Comparison of ENCODE assay signal across 8 cellular contexts in the genomic region with DNA sequence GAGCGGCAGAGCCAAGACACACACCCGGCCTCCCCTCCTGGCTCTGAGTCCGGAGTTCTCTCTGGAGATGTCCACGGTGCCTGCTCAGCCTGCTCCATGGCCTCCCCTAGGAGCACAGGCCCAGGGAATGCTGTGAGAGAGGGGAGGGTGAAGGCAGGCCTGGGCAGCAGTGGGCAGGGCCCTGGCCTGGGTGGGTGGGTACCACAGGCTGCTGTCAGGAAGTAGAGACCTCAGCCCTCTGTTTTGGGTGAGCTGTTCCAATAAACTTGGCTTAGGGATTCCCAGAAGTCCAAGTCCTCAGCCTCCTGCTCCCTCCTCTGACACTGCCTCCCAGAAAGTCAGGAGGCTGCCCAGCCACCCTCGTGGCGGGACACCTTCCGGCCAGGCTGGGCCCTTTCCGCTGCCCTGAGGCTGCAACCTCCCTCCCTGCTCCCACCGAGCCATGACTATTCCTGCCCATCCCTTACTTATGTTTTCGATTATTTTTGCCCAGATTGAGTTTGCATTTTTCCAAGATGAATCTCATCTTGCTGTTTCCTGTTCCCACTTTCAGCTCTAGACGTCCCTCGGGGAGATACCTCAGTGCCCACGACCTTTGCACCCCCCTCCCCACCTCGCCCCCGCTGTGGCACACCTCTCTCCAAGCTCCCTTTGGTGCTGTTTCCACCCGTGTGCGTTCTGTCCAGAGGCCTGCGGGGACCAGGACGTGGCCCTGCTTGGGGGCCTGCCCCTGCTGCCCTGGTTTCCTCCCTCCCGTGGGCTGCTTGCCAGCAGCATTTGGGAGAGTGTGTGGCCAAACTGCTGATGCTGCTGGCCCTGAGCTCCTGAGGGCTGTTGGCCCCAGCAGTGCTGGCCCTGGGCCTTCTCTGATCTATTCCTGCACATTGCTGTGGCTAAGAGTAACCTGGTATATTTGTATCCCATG. TPM values are rescaled to one million over a fixed set of nuclear protein-coding genes. Genes with fewer than 3 reads are reported as not detected.
DNase-seq lines count a peak whose midpoint lies in the region; ATAC-seq, FAIRE-seq and TF ChIP-seq lines count a peak whose summit lies in the region.
"Had no signal": no experiment of that assay in that cellular context is flagged by ENCODE, and none has a peak within 500 bp of the region (broad histone marks: within the 10 kb centered on the region; RNA-seq: fewer than 3 reads in every experiment).

No MANE protein-coding gene starts in this region.

- no peak overlapping the region for H2BK12ac ChIP-seq in H1 (ENCODE audit: low read depth, low read length)

- no peak for TF ChIP-seq RAD21 in H1 (IDR thresholded peaks at IDR 0.05 in 1 of 2, conservative IDR thresholded peaks at IDR 0.05 in 1 of 2; ENCODE audit: low read depth in 2 of 2, low read length in 2 of 2)

- H3K4me1 ChIP-seq in H1 (replicated peaks in 1 of 4; ENCODE audit: control insufficient read depth in 3 of 4, insufficient read depth in 4 of 4, low read length in 3 of 4) = no peaks in the 10 kb centered on the region; a peak in 1 of 7 replicates
- no peaks in the 10 kb centered on the region for H3K4me1 ChIP-seq in pancreas

- H3K27ac ChIP-seq in H1 (ENCODE audit: low read depth, low read length) = no peak overlapping the region
- H3K27ac ChIP-seq in pancreas = peak overlapping the region in 2 of 4 donors; percentile 11 to 41

- H2BK5ac ChIP-seq in H1 (ENCODE audit: low read depth, low read length) = no peak overlapping the region

- H3K27me3 ChIP-seq in H1 (replicated peaks in 1 of 4; ENCODE audit: control insufficient read depth in 3 of 4, extremely low read depth in 1 of 4, insufficient read depth in 3 of 4, low read length in 3 of 4) = no peaks in the 10 kb centered on the region; a peak in 2 of 7 replicates
- no peaks in the 10 kb centered on the region for H3K27me3 ChIP-seq in pancreas

- no peak overlapping the region for H3K4ac ChIP-seq in H1 (replicated peaks; ENCODE audit: insufficient read length, low read depth, low read length)

- no peaks in the 10 kb centered on the region for H3K79me1 ChIP-seq in H1 (ENCODE audit: low read depth, low read length)

- H3K79me2 ChIP-seq in H1 (ENCODE audit: control insufficient read depth in 1 of 2, insufficient read depth in 2 of 2, low read length in 2 of 2) = no peaks in the 10 kb centered on the region

- TF ChIP-seq EP300 in H1 (IDR thresholded peaks at IDR 0.05; ENCODE audit: borderline replicate concordance in 1 of 2, low read depth in 2 of 2, low read length in 2 of 2) = no peak

- TF ChIP-seq POLR2A in H1 (IDR thresholded peaks at IDR 0.05; ENCODE audit: control extremely low read depth in 1 of 2, low read depth in 2 of 2, low read length in 2 of 2) = no peak

- H3K36me3 ChIP-seq in H1 (ENCODE audit: control insufficient read depth in 2 of 4, insufficient read depth in 4 of 4, low read length in 3 of 4) (no peaks in the 10 kb centered on the region), pancreas (no peaks in the 10 kb centered on the region)

- H3K9ac ChIP-seq in H1 (replicated peaks in 1 of 4; ENCODE audit: extremely low read depth in 1 of 4, low read depth in 3 of 4, low read length in 3 of 4) = no peak overlapping the region

- no peak overlapping the region for H3K14ac ChIP-seq in H1 (ENCODE audit: insufficient read length)

- no peak overlapping the region; the same call in 1 of the 2 replicates for H3K18ac ChIP-seq in H1 (ENCODE audit: extremely low read depth, low read length)

- no peak overlapping the region for H2BK120ac ChIP-seq in H1 (replicated peaks; ENCODE audit: low read depth, low read length)

- no peak overlapping the region for H2BK20ac ChIP-seq in H1 (ENCODE audit: low read length)

- no peak overlapping the region for H3K23ac ChIP-seq in H1 (ENCODE audit: insufficient read length)

- no peaks in the 10 kb centered on the region for H4K20me1 ChIP-seq in H1 (replicated peaks in 1 of 2; ENCODE audit: control insufficient read depth in 1 of 2, insufficient read depth in 2 of 2, low read length in 2 of 2)

- H2AFZ ChIP-seq in H1 (ENCODE audit: low read length) = 0 out of 2 replicates have a peak overlapping the region, but pooled peaks have one; percentile 20

- H4K91ac ChIP-seq in H1 (replicated peaks; ENCODE audit: insufficient read length, low read length) = no peak overlapping the region

- H3K9me3 ChIP-seq in H1 (ENCODE audit: insufficient read depth in 2 of 2, low read depth in 1 of 2, low read length in 1 of 2) = no peaks in the 10 kb centered on the region
- no peaks in the 10 kb centered on the region for H3K9me3 ChIP-seq in pancreas

- TF ChIP-seq CTCF in HFF-Myc (IDR thresholded peaks at IDR 0.05; ENCODE audit: low read depth, low read length, missing control alignments) (no peak), H1 (IDR thresholded peaks at IDR 0.05; ENCODE audit: control extremely low read depth in 1 of 3, insufficient read depth in 1 of 3, low read depth in 1 of 3, low read length in 3 of 3) (no peak), pancreas (IDR thresholded peaks at IDR 0.05) (no peak)

- no peak overlapping the region for H2BK15ac ChIP-seq in H1 (ENCODE audit: low read length)

- DNase-seq in HFF-Myc (ENCODE audit: extremely low read depth, low read depth) = peak; percentile 83
- no peak for DNase-seq in H1 (ENCODE audit: low read depth in 1 of 2, low spot score in 2 of 2)
- peak in 1 of 6 donors; percentile 43 for DNase-seq in pancreas
- no peak for DNase-seq in activated CD4-positive, alpha-beta T cell treated with anti-CD3 and anti-CD28 coated beads, Interleukin-2, amount 50 U/mL, for 4 hours
- DNase-seq in activated T-cell treated with anti-CD3 and anti-CD28 coated beads, Interleukin-2, amount 50 U/mL, for 48 hours = no peak
- no peak for DNase-seq in activated CD4-positive, alpha-beta T cell treated with anti-CD3 and anti-CD28 coated beads for 1 hour

- no peak overlapping the region for H3K4me2 ChIP-seq in H1 (ENCODE audit: insufficient read depth in 1 of 2, low read depth in 2 of 2, low read length in 2 of 2)

- CTCF ChIA-PET in H1 (lab: Charles Lee; ENCODE audit: partially characterized antibody) = interaction anchor here (1.0 to 3.1 kb wide), 4 partner anchors 10 to 22 kb away, joined by 3 to 17 read pairs (median 8); a partner anchor contains a TSS

- peak in 3 of 4 donors; percentile 41 to 48 (median 44) for ATAC-seq in pancreas

- no peaks in the 10 kb centered on the region for H3K23me2 ChIP-seq in H1 (ENCODE audit: low read depth, low read length)

- H2AK5ac ChIP-seq in H1 (ENCODE audit: low read depth, low read length) = no peak overlapping the region

- intact Hi-C loops in pancreas (cut with DNase I) = no loop called here

- WGBS in H1 (ENCODE audit: extremely low coverage in 1 of 2, insufficient coverage in 1 of 2, insufficient read length in 1 of 2, insufficient replicate concordance in 2 of 2, low coverage in 1 of 2, low lambda C conversion rate in 2 of 2, missing lambda C conversion rate in 1 of 2), 2 experiments = 92% methylated on average over 18 of the region's 20 CpGs; no CpG with 5 or more reads in 1 of the 2 experiments
- WGBS in pancreas, 2 donors = 60 to 64% methylated on average over 20 of the region's 20 CpGs

- no peak overlapping the region for H3K56ac ChIP-seq in H1 (replicated peaks; ENCODE audit: insufficient read length, low read depth, low read length)

- no peak overlapping the region for H4K5ac ChIP-seq in H1 (ENCODE audit: insufficient read length, low read depth, low read length)

- no peak overlapping the region for H3K4me3 ChIP-seq in HFF-Myc (replicated peaks; ENCODE audit: low read depth, low read length)
- H3K4me3 ChIP-seq in H1 (ENCODE audit: extremely low read depth in 1 of 4, insufficient read depth in 2 of 4, low read depth in 3 of 4, low read length in 4 of 4) = no peak overlapping the region
- H3K4me3 ChIP-seq in pancreas = no peak overlapping the region

- POLR2A ChIA-PET in H1 (lab: Charles Lee; ENCODE audit: partially characterized antibody) = interaction anchor here (1.0 kb wide), 2 partner anchors 24 to 59 kb away, joined by 3 read pairs; no protein-coding TSS in a partner anchor

- FAIRE-seq in H1 (lab: Jason Lieb, UNC) (no peak), pancreas (lab: Jason Lieb, UNC) (no peak)

- H4K8ac ChIP-seq in H1 (ENCODE audit: extremely low read depth, insufficient read depth, low read length) = no peak overlapping the region

RNA-seq across cellular contexts. Expression of a gene that starts 5.8 kb away (rescaled TPM):
- total RNA-seq in H1 (2021; fragmentation: NEBNext Ultra II Directional; extraction: Animal tissue kit (Norgen Biotek cat#: 25700)) = 14.5 and 14.9 TPM in 2 replicates
- 12.0 and 20.4 TPM in 2 replicates for polyA plus RNA-seq in H1 (2011; rRNA removed)
- 13.0 TPM for polyA plus RNA-seq in H1 (2011; cell fraction: cytosol; rRNA removed)
- 36.8 TPM for polyA plus RNA-seq in H1 (2011; cell fraction: nucleus; rRNA removed)
- polyA plus RNA-seq in H1 (2012, experiment 1 of 2) = 10.1 to 15.2 TPM (median 13.5 TPM) in 4 replicates
- polyA plus RNA-seq in H1 (2012, experiment 2 of 2) = 12.7 TPM
- polyA plus RNA-seq in H1 (2013, experiment 1 of 2) = 12.6 TPM
- polyA plus RNA-seq in H1 (2013, experiment 2 of 2) = 10.2 TPM
- 9.6 TPM in 2 replicates for polyA minus RNA-seq in H1 (2011; rRNA and poly(A)+ RNA removed)
- 11.3 TPM for polyA minus RNA-seq in H1 (2011; cell fraction: cytosol; rRNA and poly(A)+ RNA removed)
- polyA minus RNA-seq in H1 (2011; cell fraction: nucleus; rRNA and poly(A)+ RNA removed) = 19.8 TPM
- 10 to 100 TPM in 5 of 6 donors, 1 to 10 TPM in 1; 9.0 to 16.4 (median 11.5) TPM for total RNA-seq in pancreas
- polyA plus RNA-seq in pancreas = 10 to 100 TPM; 21.0 to 28.6 TPM

RNA-seq across cellular contexts. Expression of a gene that starts 16.0 kb away (rescaled TPM):
- 39.4 and 41.2 TPM in 2 replicates for total RNA-seq in H1 (2021; fragmentation: NEBNext Ultra II Directional; extraction: Animal tissue kit (Norgen Biotek cat#: 25700))
- polyA plus RNA-seq in H1 (2011; rRNA removed) (10.4 and 18.4 TPM in 2 replicates), pancreas (10 to 100 TPM; 19.9 to 21.4 TPM)
- 9.4 TPM for polyA plus RNA-seq in H1 (2011; cell fraction: cytosol; rRNA removed)
- polyA plus RNA-seq in H1 (2011; cell fraction: nucleus; rRNA removed) = 49.1 TPM
- 29.7 to 44.2 TPM (median 41.7 TPM) in 4 replicates for polyA plus RNA-seq in H1 (2012, experiment 1 of 2)
- 26.9 TPM for polyA plus RNA-seq in H1 (2012, experiment 2 of 2)
- 44.5 TPM for polyA plus RNA-seq in H1 (2013, experiment 1 of 2)
- 41.1 TPM for polyA plus RNA-seq in H1 (2013, experiment 2 of 2)
- 8.0 and 10.4 TPM in 2 replicates for polyA minus RNA-seq in H1 (2011; rRNA and poly(A)+ RNA removed)
- 16.9 TPM for polyA minus RNA-seq in H1 (2011; cell fraction: cytosol; rRNA and poly(A)+ RNA removed)
- polyA minus RNA-seq in H1 (2011; cell fraction: nucleus; rRNA and poly(A)+ RNA removed) = 15.4 TPM
- total RNA-seq in pancreas = 10 to 100 TPM in 3 of 6 donors, 1 to 10 TPM in 3; 5.1 to 49.3 (median 11.5) TPM

RNA-seq across cellular contexts. Expression of a gene that starts 22.8 kb away (rescaled TPM):
- total RNA-seq in H1 (2021; fragmentation: NEBNext Ultra II Directional; extraction: Animal tissue kit (Norgen Biotek cat#: 25700)) = 1.4 and 2.1 TPM in 2 replicates
- polyA plus RNA-seq in H1 (2011; rRNA removed) (2.9 and 4.3 TPM in 2 replicates), pancreas (1 to 10 TPM; 3.3 to 6.7 TPM)
- polyA plus RNA-seq in H1 (2011; cell fraction: cytosol; rRNA removed) = 4.5 TPM
- 3.5 TPM for polyA plus RNA-seq in H1 (2011; cell fraction: nucleus; rRNA removed)
- 0.94 to 2.6 TPM (median 2.2 TPM) in 4 replicates for polyA plus RNA-seq in H1 (2012, experiment 1 of 2)
- polyA plus RNA-seq in H1 (2012, experiment 2 of 2) = 1.3 TPM
- polyA plus RNA-seq in H1 (2013, experiment 1 of 2) = 0.97 TPM
- polyA plus RNA-seq in H1 (2013, experiment 2 of 2) = 0.90 TPM
- polyA minus RNA-seq in H1 (2011; rRNA and poly(A)+ RNA removed) = 0.88 and 1.6 TPM in 2 replicates
- not detected for polyA minus RNA-seq in H1 (2011; cell fraction: cytosol; rRNA and poly(A)+ RNA removed)
- 0.80 TPM for polyA minus RNA-seq in H1 (2011; cell fraction: nucleus; rRNA and poly(A)+ RNA removed)
- under 1 TPM in 5 of 6 donors, not detected in 1; 0.49 to 0.73 (median 0.59) TPM for total RNA-seq in pancreas
- total RNA-seq: activated CD8-positive, alpha-beta memory T cell treated with anti-CD3 and anti-CD28 coated beads for 36 hours had no signal
- polyA plus RNA-seq: neural cell had no signal

RNA-seq across cellular contexts. Expression of a gene that starts 35.2 kb away (rescaled TPM):
- total RNA-seq in H1 (2021; fragmentation: NEBNext Ultra II Directional; extraction: Animal tissue kit (Norgen Biotek cat#: 25700)) = 148 TPM in 2 replicates
- polyA plus RNA-seq in H1 (2011; rRNA removed) = 214 and 289 TPM in 2 replicates
- 206 TPM for polyA plus RNA-seq in H1 (2011; cell fraction: cytosol; rRNA removed)
- 348 TPM for polyA plus RNA-seq in H1 (2011; cell fraction: nucleus; rRNA removed)
- polyA plus RNA-seq in H1 (2012, experiment 1 of 2) = 147 to 186 TPM (median 179 TPM) in 4 replicates
- polyA plus RNA-seq in H1 (2012, experiment 2 of 2) = 203 TPM
- polyA plus RNA-seq in H1 (2013, experiment 1 of 2) = 97.2 TPM
- 100 TPM for polyA plus RNA-seq in H1 (2013, experiment 2 of 2)
- 98.1 and 115 TPM in 2 replicates for polyA minus RNA-seq in H1 (2011; rRNA and poly(A)+ RNA removed)
- 58.5 TPM for polyA minus RNA-seq in H1 (2011; cell fraction: cytosol; rRNA and poly(A)+ RNA removed)
- 88.3 TPM for polyA minus RNA-seq in H1 (2011; cell fraction: nucleus; rRNA and poly(A)+ RNA removed)
- total RNA-seq in pancreas = 10 to 100 TPM; 40.6 to 57.3 (median 47.7) TPM
- polyA plus RNA-seq in pancreas = 10 to 100 TPM; 68.3 to 86.4 TPM

RNA-seq across cellular contexts. Expression of a gene that starts 43.7 kb away (rescaled TPM):
- total RNA-seq in H1 (2021; fragmentation: NEBNext Ultra II Directional; extraction: Animal tissue kit (Norgen Biotek cat#: 25700)) = 30.9 and 32.1 TPM in 2 replicates
- polyA plus RNA-seq in H1 (2011; rRNA removed) (56.6 and 63.1 TPM in 2 replicates), pancreas (10 to 100 TPM; 44.9 to 53.7 TPM)
- polyA plus RNA-seq in H1 (2011; cell fraction: cytosol; rRNA removed) = 47.8 TPM
- polyA plus RNA-seq in H1 (2011; cell fraction: nucleus; rRNA removed) = 43.1 TPM
- polyA plus RNA-seq in H1 (2012, experiment 1 of 2) = 33.1 to 42.9 TPM (median 38.9 TPM) in 4 replicates
- 38.3 TPM for polyA plus RNA-seq in H1 (2012, experiment 2 of 2)
- polyA plus RNA-seq in H1 (2013, experiment 1 of 2) = 15.5 TPM
- 14.7 TPM for polyA plus RNA-seq in H1 (2013, experiment 2 of 2)
- polyA minus RNA-seq in H1 (2011; rRNA and poly(A)+ RNA removed) = 40.6 and 48.6 TPM in 2 replicates
- 17.3 TPM for polyA minus RNA-seq in H1 (2011; cell fraction: cytosol; rRNA and poly(A)+ RNA removed)
- 25.1 TPM for polyA minus RNA-seq in H1 (2011; cell fraction: nucleus; rRNA and poly(A)+ RNA removed)
- total RNA-seq in pancreas = 10 to 100 TPM; 22.1 to 46.9 (median 30.2) TPM
